In the genomic region with DNA sequence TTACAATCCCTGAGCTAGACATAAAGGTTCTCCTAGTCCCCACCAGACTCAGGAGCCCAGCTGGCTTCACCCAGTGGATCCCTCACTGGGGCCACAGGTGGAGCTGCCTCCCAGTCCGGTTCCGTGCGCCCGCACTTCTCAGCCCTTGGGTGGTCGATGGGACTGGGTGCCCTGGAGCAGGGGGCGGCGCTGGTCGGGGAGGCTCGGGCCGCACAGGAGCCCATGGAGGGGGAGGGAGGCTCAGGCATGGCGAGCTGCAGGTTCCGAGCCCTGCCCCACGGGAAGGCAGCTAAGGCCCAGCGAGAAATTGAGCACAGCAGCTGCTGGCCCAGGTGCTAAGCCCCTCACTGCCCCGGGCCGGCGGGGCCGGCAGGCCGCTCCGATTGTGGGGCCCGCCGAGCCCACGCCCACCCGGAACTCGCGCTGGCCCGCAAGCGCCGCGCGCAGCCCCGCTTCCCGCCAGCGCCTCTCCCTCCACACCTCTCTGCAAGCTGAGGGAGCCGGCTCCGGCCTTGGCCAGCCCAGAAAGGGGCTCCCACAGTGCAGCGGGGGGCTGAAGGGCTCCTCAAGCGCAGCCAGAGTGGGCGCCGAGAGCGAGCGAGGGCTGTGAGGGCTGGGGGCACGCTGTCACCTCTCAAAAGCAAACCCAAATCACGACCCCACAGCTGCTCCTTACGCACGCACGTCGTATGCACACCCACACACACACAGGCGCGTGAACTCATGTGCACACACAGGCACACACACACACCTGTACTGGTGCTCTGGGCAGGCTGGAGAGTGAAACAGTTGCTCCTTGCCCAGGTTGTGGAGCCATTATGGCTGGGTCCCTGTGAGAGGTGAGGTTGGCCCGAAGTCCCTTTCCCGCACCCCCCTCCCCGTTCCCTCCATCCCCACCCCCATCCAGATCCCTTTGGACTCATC, we compare ENCODE assay signal across 9 cellular contexts. TPM values are rescaled to one million over a fixed set of nuclear protein-coding genes. Genes with fewer than 3 reads are reported as not detected.
A peak's percentile ranks its signal among the peaks of the same experiment; 100 is the strongest.
DNase-seq lines count a peak whose midpoint lies in the region; ATAC-seq and TF ChIP-seq lines count a peak whose summit lies in the region.
"Not testable (repeated sequence)": the region's sequence is repeated elsewhere in the genome, so short reads cannot be mapped to it uniquely, and the experiment has no call there.
"Had no signal": no experiment of that assay in that cellular context is flagged by ENCODE, and none has a peak within 500 bp of the region (broad histone marks: within the 10 kb centered on the region; RNA-seq: fewer than 3 reads in every experiment).

No MANE protein-coding gene starts in this region.

- H3K4me3 ChIP-seq in GM23248, result peak overlapping the region; percentile 70
- peak overlapping the region; percentile 43 to 56; a peak in 3 of 4 replicates for H3K4me3 ChIP-seq in SK-N-SH (ENCODE audit: low read depth in 2 of 2, low read length in 1 of 2)
- H3K4me3 ChIP-seq in hepatocyte, result peak overlapping the region; percentile 42
- peak overlapping the region; percentile 8 for H3K4me3 ChIP-seq in mucosa of stomach (ENCODE audit: low read length)
- H3K4me3 ChIP-seq in sigmoid colon, result peak overlapping the region; percentile 19 to 54 (median 48)
- peak overlapping the region in 3 of 4 donors; percentile 36 to 51 (median 50) for H3K4me3 ChIP-seq in upper lobe of left lung

- in situ Hi-C loops in GM23248 (cut with MboI), result not testable (repeated sequence)

- H3K4me2 ChIP-seq in GM23248 (ENCODE audit: unreplicated experiment) (peak overlapping the region; percentile 75), SK-N-SH (peak overlapping the region; percentile 75), hepatocyte (peak overlapping the region; percentile 96)

- H3K27me3 ChIP-seq in GM23248 (replicated peaks; ENCODE audit: insufficient read depth) (peaks cover 27% of the 10 kb centered on the region), mucosa of stomach (ENCODE audit: control insufficient read depth, insufficient read depth, low read length) (peaks cover 25% of the 10 kb centered on the region), sigmoid colon (peaks cover 0 to 10% (median 4%) of the 10 kb centered on the region in 3 donors)
- H3K27me3 ChIP-seq in SK-N-SH (ENCODE audit: insufficient read depth); hepatocyte; upper lobe of left lung: not testable (repeated sequence)

- H3F3A ChIP-seq in GM23248 (ENCODE audit: insufficient read depth); SK-N-SH (replicated peaks; ENCODE audit: insufficient read depth): not testable (repeated sequence)

- not testable (repeated sequence) for H3K9me3 Mint-ChIP-seq in activated naive CD8-positive, alpha-beta T cell treated with anti-CD3 and anti-CD28 coated beads, Interleukin-2, amount 50 U/mL, for 24 hours; endothelial cell (ENCODE audit: unreplicated experiment)

- not testable (repeated sequence) for DNase-seq in GM23248; SK-N-SH; activated naive CD8-positive, alpha-beta T cell treated with anti-CD3 and anti-CD28 coated beads, Interleukin-2, amount 50 U/mL, for 24 hours; endothelial cell (ENCODE audit: low spot score); hepatocyte (ENCODE audit: low spot score); sigmoid colon
- peak in 1 of 2 donors; percentile 79 for DNase-seq in upper lobe of left lung

- CTCF ChIA-PET in SK-N-SH (lab: Yijun Ruan, JAX), result interaction anchor here (0.7 to 4.6 kb wide), 12 partner anchors 10 to 82 kb away, joined by 3 to 43 read pairs (median 5); no protein-coding TSS in a partner anchor

- ATAC-seq in activated naive CD8-positive, alpha-beta T cell treated with anti-CD3 and anti-CD28 coated beads, Interleukin-2, amount 50 U/mL, for 24 hours; upper lobe of left lung (ENCODE audit: low FRiP score in 2 of 2): not testable (repeated sequence)

- H4K20me1 ChIP-seq in GM23248 (ENCODE audit: insufficient read depth); SK-N-SH (ENCODE audit: insufficient read depth); hepatocyte (ENCODE audit: insufficient read depth, poor library complexity, severe bottlenecking): not testable (repeated sequence)

- not testable (repeated sequence) for H3K27ac ChIP-seq in GM23248; SK-N-SH (ENCODE audit: low read depth in 2 of 2, low read length in 1 of 2); hepatocyte; sigmoid colon; upper lobe of left lung

- WGBS in GM23248 (ENCODE audit: low coverage in 1 of 2, low lambda C conversion rate in 2 of 2, missing lambda C conversion rate in 2 of 2), 2 experiments, result 60 to 61% methylated on average over 46 of the region's 53 CpGs
- WGBS in SK-N-SH (ENCODE audit: low lambda C conversion rate), result 87% methylated on average over 23 of the region's 53 CpGs
- WGBS in hepatocyte (ENCODE audit: low lambda C conversion rate, missing lambda C conversion rate), result 25% methylated on average over 47 of the region's 53 CpGs
- WGBS in sigmoid colon, 2 donors, result 62 to 76% methylated on average over 53 of the region's 53 CpGs
- WGBS in upper lobe of left lung, 2 donors, result 36 to 88% methylated on average over 18 to 48 of the region's 53 CpGs

- intact Hi-C loops in sigmoid colon (cut with DNase I), result not testable (repeated sequence)

- TF ChIP-seq RAD21 in SK-N-SH (IDR thresholded peaks at IDR 0.05; ENCODE audit: low read length), result not testable (repeated sequence)

- POLR2A ChIA-PET in SK-N-SH (lab: Yijun Ruan, JAX), result not testable (repeated sequence)

- not testable (repeated sequence) for H3K36me3 ChIP-seq in GM23248 (ENCODE audit: low read depth); SK-N-SH (replicated peaks in 1 of 2; ENCODE audit: control insufficient read depth in 1 of 2, insufficient read depth in 2 of 2, low read length in 1 of 2); hepatocyte (replicated peaks; ENCODE audit: insufficient read depth, low read depth); mucosa of stomach (ENCODE audit: control insufficient read depth, insufficient read depth, low read length); sigmoid colon; upper lobe of left lung

- not testable (repeated sequence) for TF ChIP-seq POLR2A in sigmoid colon (IDR thresholded peaks at IDR 0.05); upper lobe of left lung (IDR thresholded peaks at IDR 0.05)

- peaks cover 25% of the 10 kb centered on the region for H3K27me3 Mint-ChIP-seq in activated naive CD8-positive, alpha-beta T cell treated with anti-CD3 and anti-CD28 coated beads, Interleukin-2, amount 50 U/mL, for 24 hours
- peaks cover 14% of the 10 kb centered on the region for H3K27me3 Mint-ChIP-seq in endothelial cell (ENCODE audit: unreplicated experiment)

- H3K9me3 ChIP-seq in GM23248 (ENCODE audit: low read depth); SK-N-SH; hepatocyte (ENCODE audit: low read depth); mucosa of stomach (ENCODE audit: control insufficient read depth, low read length); sigmoid colon; upper lobe of left lung: not testable (repeated sequence)

- not testable (repeated sequence) for TF ChIP-seq EP300 in SK-N-SH (IDR thresholded peaks at IDR 0.05; ENCODE audit: borderline replicate concordance in 1 of 2, low read depth in 1 of 2, low read length in 1 of 2); sigmoid colon (IDR thresholded peaks at IDR 0.05); upper lobe of left lung (IDR thresholded peaks at IDR 0.05)

- H2AFZ ChIP-seq in GM23248 (peak overlapping the region; percentile 83), SK-N-SH (ENCODE audit: low read depth) (peak overlapping the region; percentile 78; the same call in 1 of the 2 replicates), hepatocyte (peak overlapping the region; percentile 80)

- not testable (repeated sequence) for TF ChIP-seq CTCF in SK-N-SH (IDR thresholded peaks at IDR 0.05); endothelial cell (IDR thresholded peaks at IDR 0.05; ENCODE audit: unreplicated experiment); hepatocyte (IDR thresholded peaks at IDR 0.05; ENCODE audit: poor library complexity); sigmoid colon (IDR thresholded peaks at IDR 0.05); upper lobe of left lung (IDR thresholded peaks at IDR 0.05)

- not testable (repeated sequence) for H3K9ac ChIP-seq in GM23248; SK-N-SH; mucosa of stomach (ENCODE audit: low read length)

- H3K27ac Mint-ChIP-seq in activated naive CD8-positive, alpha-beta T cell treated with anti-CD3 and anti-CD28 coated beads, Interleukin-2, amount 50 U/mL, for 24 hours; endothelial cell (ENCODE audit: unreplicated experiment): not testable (repeated sequence)

- H3K79me2 ChIP-seq in GM23248 (ENCODE audit: insufficient read depth); SK-N-SH (ENCODE audit: insufficient read depth); hepatocyte: not testable (repeated sequence)

- not testable (repeated sequence) for H3K36me3 Mint-ChIP-seq in activated naive CD8-positive, alpha-beta T cell treated with anti-CD3 and anti-CD28 coated beads, Interleukin-2, amount 50 U/mL, for 24 hours (ENCODE audit: low read depth); endothelial cell (ENCODE audit: low read depth, unreplicated experiment)

- not testable (repeated sequence) for H3K4me1 ChIP-seq in GM23248 (ENCODE audit: insufficient read depth); hepatocyte (ENCODE audit: insufficient read depth); mucosa of stomach (ENCODE audit: control insufficient read depth, insufficient read depth, low read length)
- peaks cover 0 to 22% of the 10 kb centered on the region in 2 experiments; a peak in 1 of 4 replicates for H3K4me1 ChIP-seq in SK-N-SH (ENCODE audit: control insufficient read depth in 1 of 2, insufficient read depth in 2 of 2, low read depth in 1 of 2, low read length in 1 of 2)
- H3K4me1 ChIP-seq in sigmoid colon, result peaks cover 0 to 13% (median 8%) of the 10 kb centered on the region in 4 donors
- peaks cover 5 to 18% (median 7%) of the 10 kb centered on the region in 4 donors for H3K4me1 ChIP-seq in upper lobe of left lung

- H3K4me1 Mint-ChIP-seq in activated naive CD8-positive, alpha-beta T cell treated with anti-CD3 and anti-CD28 coated beads, Interleukin-2, amount 50 U/mL, for 24 hours; endothelial cell (ENCODE audit: unreplicated experiment): not testable (repeated sequence)

- H3K9me2 ChIP-seq in GM23248 (ENCODE audit: insufficient read depth); SK-N-SH; hepatocyte (replicated peaks; ENCODE audit: insufficient read depth): not testable (repeated sequence)

- H3K4me3 Mint-ChIP-seq in activated naive CD8-positive, alpha-beta T cell treated with anti-CD3 and anti-CD28 coated beads, Interleukin-2, amount 50 U/mL, for 24 hours, result peak overlapping the region; percentile 66
- peak overlapping the region; percentile 86 for H3K4me3 Mint-ChIP-seq in endothelial cell (ENCODE audit: unreplicated experiment)

RNA-seq across cellular contexts. Expression of gene SLC6A12, which starts 25.7 kb away (rescaled TPM):
- total RNA-seq in GM23248 (2014; rRNA removed; shearing (Covaris generic)), result not detected in 2 replicates
- not detected in 2 replicates for polyA plus RNA-seq in GM23248 (2016; fragmentation: Nextera tagmentation; extraction: Ambion mirVana)
- 0.02 and 0.06 TPM in 2 replicates for polyA plus RNA-seq in SK-N-SH (2012; rRNA removed)
- 0.08 and 0.14 TPM in 2 replicates for polyA plus RNA-seq in SK-N-SH (2012; cell fraction: cytosol; rRNA removed)
- polyA plus RNA-seq in SK-N-SH (2012; cell fraction: nucleus; rRNA removed), result 0.21 and 0.42 TPM in 2 replicates
- total RNA-seq in endothelial cell (ENCODE audit: unreplicated experiment), result 0.26 TPM
- 7.9 and 10.3 TPM in 2 replicates for total RNA-seq in hepatocyte
- 3.9 and 6.1 TPM in 2 replicates for polyA plus RNA-seq in hepatocyte
- 1 to 10 TPM in 1 of 4 donors, under 1 TPM in 1, not detected in 2; 0.28 to 2.1 TPM for total RNA-seq in sigmoid colon
- 1 to 10 TPM in 2 of 3 donors, under 1 TPM in 1; 0.48 to 4.2 (median 4.2) TPM for polyA plus RNA-seq in sigmoid colon
- total RNA-seq in upper lobe of left lung, result 10 to 100 TPM in 1 of 6 donors, 1 to 10 TPM in 5; 2.4 to 11.2 (median 7.0) TPM
- total RNA-seq: CD4-positive, CD25-positive, alpha-beta regulatory T cell had no signal
- polyA plus RNA-seq: CD4-positive, CD25-positive, alpha-beta regulatory T cell had no signal

Comparison
In these comparisons a context has a peak if more than half of its experiments do, and no peak if none do; other contexts are left out.
1. H3K4me3 ChIP-seq: peak in every context shown above with its lines; median percentile 70 in GM23248; 50 in upper lobe of left lung; 50 in SK-N-SH; 48 in sigmoid colon; 42 in hepatocyte; 8 in mucosa of stomach.